Comparison of ENCODE assay signal across 1 cellular context in genomic region chr4:101178731-101179130, GRCh38.
TF ChIP-seq lines count a peak whose summit lies in the region.

No MANE protein-coding gene starts in this region.

TF ChIP-seq in K562, 482 proteins besides CTCF, POLR2A, EP300 and RAD21:
- no peak for TF ChIP-seq IRF2 (CRISPR knock-in tag; IDR thresholded peaks at IDR 0.05)
- TF ChIP-seq, protein P1, sequence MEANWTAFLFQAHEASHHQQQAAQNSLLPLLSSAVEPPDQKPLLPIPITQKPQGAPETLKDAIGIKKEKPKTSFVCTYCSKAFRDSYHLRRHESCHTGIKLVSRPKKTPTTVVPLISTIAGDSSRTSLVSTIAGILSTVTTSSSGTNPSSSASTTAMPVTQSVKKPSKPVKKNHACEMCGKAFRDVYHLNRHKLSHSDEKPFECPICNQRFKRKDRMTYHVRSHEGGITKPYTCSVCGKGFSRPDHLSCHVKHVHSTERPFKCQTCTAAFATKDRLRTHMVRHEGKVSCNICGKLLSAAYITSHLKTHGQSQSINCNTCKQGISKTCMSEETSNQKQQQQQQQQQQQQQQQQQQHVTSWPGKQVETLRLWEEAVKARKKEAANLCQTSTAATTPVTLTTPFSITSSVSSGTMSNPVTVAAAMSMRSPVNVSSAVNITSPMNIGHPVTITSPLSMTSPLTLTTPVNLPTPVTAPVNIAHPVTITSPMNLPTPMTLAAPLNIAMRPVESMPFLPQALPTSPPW (CRISPR knock-in tag; IDR thresholded peaks at IDR 0.05) = 0 out of 2 replicates have a peak, but pooled peaks have one; percentile 20
